1 cellular context compared by ENCODE assay signal in genomic region chr1:9942939-9943807, GRCh38.
TF ChIP-seq lines count a peak whose summit lies in the region.

Gene LZIC (minus strand): TSS chr1:9943391. CDS start chr1:9936619, 6,772 bp downstream.
Gene NMNAT1 (plus strand): TSS chr1:9943475. CDS start chr1:9972074, 28,599 bp downstream.

TF ChIP-seq in HEK293, 187 proteins besides CTCF, POLR2A, EP300 and RAD21 (continued from another document and continues in another):
- TF ChIP-seq, protein P1, sequence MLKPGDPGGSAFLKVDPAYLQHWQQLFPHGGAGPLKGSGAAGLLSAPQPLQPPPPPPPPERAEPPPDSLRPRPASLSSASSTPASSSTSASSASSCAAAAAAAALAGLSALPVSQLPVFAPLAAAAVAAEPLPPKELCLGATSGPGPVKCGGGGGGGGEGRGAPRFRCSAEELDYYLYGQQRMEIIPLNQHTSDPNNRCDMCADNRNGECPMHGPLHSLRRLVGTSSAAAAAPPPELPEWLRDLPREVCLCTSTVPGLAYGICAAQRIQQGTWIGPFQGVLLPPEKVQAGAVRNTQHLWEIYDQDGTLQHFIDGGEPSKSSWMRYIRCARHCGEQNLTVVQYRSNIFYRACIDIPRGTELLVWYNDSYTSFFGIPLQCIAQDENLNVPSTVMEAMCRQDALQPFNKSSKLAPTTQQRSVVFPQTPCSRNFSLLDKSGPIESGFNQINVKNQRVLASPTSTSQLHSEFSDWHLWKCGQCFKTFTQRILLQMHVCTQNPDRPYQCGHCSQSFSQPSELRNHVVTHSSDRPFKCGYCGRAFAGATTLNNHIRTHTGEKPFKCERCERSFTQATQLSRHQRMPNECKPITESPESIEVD (tag by site-specific recombination; IDR thresholded peaks at IDR 0.05), result no peak
- peak; percentile 90 for TF ChIP-seq GLIS2 (tag by site-specific recombination; IDR thresholded peaks at IDR 0.05)
- TF ChIP-seq TCF7L2 (IDR thresholded peaks at IDR 0.05; ENCODE audit: borderline replicate concordance, low read depth, low read length), result no peak
- TF ChIP-seq ZBTB1 (tag by site-specific recombination; IDR thresholded peaks at IDR 0.05), result peak; percentile 62; the same call in 1 of the 2 replicates
- TF ChIP-seq ZNF121 (tag by site-specific recombination; IDR thresholded peaks at IDR 0.05), result peak; percentile 82
- no peak for TF ChIP-seq ZNF791 (tag by site-specific recombination; IDR thresholded peaks at IDR 0.05)
- TF ChIP-seq ZNF785 (tag by site-specific recombination; IDR thresholded peaks at IDR 0.05), result no peak; the same call in none of the 2 replicates
- TF ChIP-seq ZNF530 (tag by site-specific recombination; IDR thresholded peaks at IDR 0.05; ENCODE audit: low read depth), result no peak
- TF ChIP-seq ZXDB (tag by site-specific recombination; IDR thresholded peaks at IDR 0.05), result peak; percentile 96
- TF ChIP-seq WT1 (tag by site-specific recombination; IDR thresholded peaks at IDR 0.05), result peak; percentile 60; the same call in 1 of the 2 replicates
- TF ChIP-seq, protein P2, sequence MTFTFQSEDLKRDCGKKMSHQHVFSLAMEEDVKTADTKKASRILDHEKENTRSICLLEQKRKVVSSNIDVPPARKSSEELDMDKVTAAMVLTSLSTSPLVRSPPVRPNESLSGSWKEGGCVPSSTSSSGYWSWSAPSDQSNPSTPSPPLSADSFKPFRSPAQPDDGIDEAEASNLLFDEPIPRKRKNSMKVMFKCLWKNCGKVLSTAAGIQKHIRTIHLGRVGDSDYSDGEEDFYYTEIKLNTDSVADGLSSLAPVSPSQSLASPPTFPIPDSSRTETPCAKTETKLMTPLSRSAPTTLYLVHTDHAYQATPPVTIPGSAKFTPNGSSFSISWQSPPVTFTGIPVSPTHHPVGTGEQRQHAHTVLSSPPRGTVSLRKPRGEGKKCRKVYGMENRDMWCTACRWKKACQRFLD (tag by site-specific recombination; IDR thresholded peaks at IDR 0.05), result peak; percentile 94
- no peak for TF ChIP-seq ZNF544 (tag by site-specific recombination; IDR thresholded peaks at IDR 0.05)
- no peak for TF ChIP-seq ZNF302 (tag by site-specific recombination; IDR thresholded peaks at IDR 0.05; ENCODE audit: low read depth)
- TF ChIP-seq, protein P3, sequence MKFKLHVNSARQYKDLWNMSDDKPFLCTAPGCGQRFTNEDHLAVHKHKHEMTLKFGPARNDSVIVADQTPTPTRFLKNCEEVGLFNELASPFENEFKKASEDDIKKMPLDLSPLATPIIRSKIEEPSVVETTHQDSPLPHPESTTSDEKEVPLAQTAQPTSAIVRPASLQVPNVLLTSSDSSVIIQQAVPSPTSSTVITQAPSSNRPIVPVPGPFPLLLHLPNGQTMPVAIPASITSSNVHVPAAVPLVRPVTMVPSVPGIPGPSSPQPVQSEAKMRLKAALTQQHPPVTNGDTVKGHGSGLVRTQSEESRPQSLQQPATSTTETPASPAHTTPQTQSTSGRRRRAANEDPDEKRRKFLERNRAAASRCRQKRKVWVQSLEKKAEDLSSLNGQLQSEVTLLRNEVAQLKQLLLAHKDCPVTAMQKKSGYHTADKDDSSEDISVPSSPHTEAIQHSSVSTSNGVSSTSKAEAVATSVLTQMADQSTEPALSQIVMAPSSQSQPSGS (tag by site-specific recombination; IDR thresholded peaks at IDR 0.05; ENCODE audit: low read depth), result no peak
- TF ChIP-seq ZNF510 (tag by site-specific recombination; IDR thresholded peaks at IDR 0.05; ENCODE audit: insufficient replicate concordance), result no peak
- TF ChIP-seq ZNF548 (tag by site-specific recombination; IDR thresholded peaks at IDR 0.05), result no peak
- TF ChIP-seq, protein P4, sequence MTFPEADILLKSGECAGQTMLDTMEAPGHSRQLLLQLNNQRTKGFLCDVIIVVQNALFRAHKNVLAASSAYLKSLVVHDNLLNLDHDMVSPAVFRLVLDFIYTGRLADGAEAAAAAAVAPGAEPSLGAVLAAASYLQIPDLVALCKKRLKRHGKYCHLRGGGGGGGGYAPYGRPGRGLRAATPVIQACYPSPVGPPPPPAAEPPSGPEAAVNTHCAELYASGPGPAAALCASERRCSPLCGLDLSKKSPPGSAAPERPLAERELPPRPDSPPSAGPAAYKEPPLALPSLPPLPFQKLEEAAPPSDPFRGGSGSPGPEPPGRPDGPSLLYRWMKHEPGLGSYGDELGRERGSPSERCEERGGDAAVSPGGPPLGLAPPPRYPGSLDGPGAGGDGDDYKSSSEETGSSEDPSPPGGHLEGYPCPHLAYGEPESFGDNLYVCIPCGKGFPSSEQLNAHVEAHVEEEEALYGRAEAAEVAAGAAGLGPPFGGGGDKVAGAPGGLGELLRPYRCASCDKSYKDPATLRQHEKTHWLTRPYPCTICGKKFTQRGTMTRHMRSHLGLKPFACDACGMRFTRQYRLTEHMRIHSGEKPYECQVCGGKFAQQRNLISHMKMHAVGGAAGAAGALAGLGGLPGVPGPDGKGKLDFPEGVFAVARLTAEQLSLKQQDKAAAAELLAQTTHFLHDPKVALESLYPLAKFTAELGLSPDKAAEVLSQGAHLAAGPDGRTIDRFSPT (tag by site-specific recombination; IDR thresholded peaks at IDR 0.05), result peak; percentile 97
- TF ChIP-seq ZSCAN5A (tag by site-specific recombination; IDR thresholded peaks at IDR 0.05), result peak; percentile 90
- TF ChIP-seq, protein P5, sequence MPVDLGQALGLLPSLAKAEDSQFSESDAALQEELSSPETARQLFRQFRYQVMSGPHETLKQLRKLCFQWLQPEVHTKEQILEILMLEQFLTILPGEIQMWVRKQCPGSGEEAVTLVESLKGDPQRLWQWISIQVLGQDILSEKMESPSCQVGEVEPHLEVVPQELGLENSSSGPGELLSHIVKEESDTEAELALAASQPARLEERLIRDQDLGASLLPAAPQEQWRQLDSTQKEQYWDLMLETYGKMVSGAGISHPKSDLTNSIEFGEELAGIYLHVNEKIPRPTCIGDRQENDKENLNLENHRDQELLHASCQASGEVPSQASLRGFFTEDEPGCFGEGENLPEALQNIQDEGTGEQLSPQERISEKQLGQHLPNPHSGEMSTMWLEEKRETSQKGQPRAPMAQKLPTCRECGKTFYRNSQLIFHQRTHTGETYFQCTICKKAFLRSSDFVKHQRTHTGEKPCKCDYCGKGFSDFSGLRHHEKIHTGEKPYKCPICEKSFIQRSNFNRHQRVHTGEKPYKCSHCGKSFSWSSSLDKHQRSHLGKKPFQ (tag by site-specific recombination; IDR thresholded peaks at IDR 0.05), result 0 out of 2 replicates have a peak, but pooled peaks have one; percentile 17
- peak; percentile 87; the same call in 1 of the 2 replicates for TF ChIP-seq ZNF24 (tag by site-specific recombination; IDR thresholded peaks at IDR 0.05)
- peak; percentile 74 for TF ChIP-seq ZFHX2 (tag by site-specific recombination; conservative IDR thresholded peaks at IDR 0.05)
- TF ChIP-seq, protein P6, sequence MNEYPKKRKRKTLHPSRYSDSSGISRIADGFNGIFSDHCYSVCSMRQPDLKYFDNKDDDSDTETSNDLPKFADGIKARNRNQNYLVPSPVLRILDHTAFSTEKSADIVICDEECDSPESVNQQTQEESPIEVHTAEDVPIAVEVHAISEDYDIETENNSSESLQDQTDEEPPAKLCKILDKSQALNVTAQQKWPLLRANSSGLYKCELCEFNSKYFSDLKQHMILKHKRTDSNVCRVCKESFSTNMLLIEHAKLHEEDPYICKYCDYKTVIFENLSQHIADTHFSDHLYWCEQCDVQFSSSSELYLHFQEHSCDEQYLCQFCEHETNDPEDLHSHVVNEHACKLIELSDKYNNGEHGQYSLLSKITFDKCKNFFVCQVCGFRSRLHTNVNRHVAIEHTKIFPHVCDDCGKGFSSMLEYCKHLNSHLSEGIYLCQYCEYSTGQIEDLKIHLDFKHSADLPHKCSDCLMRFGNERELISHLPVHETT (tag by site-specific recombination; IDR thresholded peaks at IDR 0.05), result peak; percentile 97
- no peak for TF ChIP-seq ZNF473 (tag by site-specific recombination; IDR thresholded peaks at IDR 0.05)
- TF ChIP-seq ZNF629 (tag by site-specific recombination; IDR thresholded peaks at IDR 0.05), result peak; percentile 82
- TF ChIP-seq GLI2 (tag by site-specific recombination; IDR thresholded peaks at IDR 0.05; ENCODE audit: borderline replicate concordance, low read depth), result no peak
- TF ChIP-seq ZNF341 (tag by site-specific recombination; IDR thresholded peaks at IDR 0.05; ENCODE audit: low read depth), result peak; percentile 31; the same call in 1 of the 2 replicates
- TF ChIP-seq SP3 (tag by site-specific recombination; IDR thresholded peaks at IDR 0.05), result peak; percentile 93
- peak; percentile 81 for TF ChIP-seq ZNF843 (tag by site-specific recombination; IDR thresholded peaks at IDR 0.05)
- TF ChIP-seq, protein P7, sequence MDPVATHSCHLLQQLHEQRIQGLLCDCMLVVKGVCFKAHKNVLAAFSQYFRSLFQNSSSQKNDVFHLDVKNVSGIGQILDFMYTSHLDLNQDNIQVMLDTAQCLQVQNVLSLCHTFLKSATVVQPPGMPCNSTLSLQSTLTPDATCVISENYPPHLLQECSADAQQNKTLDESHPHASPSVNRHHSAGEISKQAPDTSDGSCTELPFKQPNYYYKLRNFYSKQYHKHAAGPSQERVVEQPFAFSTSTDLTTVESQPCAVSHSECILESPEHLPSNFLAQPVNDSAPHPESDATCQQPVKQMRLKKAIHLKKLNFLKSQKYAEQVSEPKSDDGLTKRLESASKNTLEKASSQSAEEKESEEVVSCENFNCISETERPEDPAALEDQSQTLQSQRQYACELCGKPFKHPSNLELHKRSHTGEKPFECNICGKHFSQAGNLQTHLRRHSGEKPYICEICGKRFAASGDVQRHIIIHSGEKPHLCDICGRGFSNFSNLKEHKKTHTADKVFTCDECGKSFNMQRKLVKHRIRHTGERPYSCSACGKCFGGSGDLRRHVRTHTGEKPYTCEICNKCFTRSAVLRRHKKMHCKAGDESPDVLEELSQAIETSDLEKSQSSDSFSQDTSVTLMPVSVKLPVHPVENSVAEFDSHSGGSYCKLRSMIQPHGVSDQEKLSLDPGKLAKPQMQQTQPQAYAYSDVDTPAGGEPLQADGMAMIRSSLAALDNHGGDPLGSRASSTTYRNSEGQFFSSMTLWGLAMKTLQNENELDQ (tag by site-specific recombination; IDR thresholded peaks at IDR 0.05; ENCODE audit: low read depth), result no peak
- no peak for TF ChIP-seq HOXC10 (CRISPR knock-in tag; IDR thresholded peaks at IDR 0.05)
- TF ChIP-seq ZNF175 (tag by site-specific recombination; IDR thresholded peaks at IDR 0.05), result no peak
- no peak for TF ChIP-seq ZNF311 (tag by site-specific recombination; IDR thresholded peaks at IDR 0.05; ENCODE audit: borderline replicate concordance)
- TF ChIP-seq ZEB2 (tag by site-specific recombination; IDR thresholded peaks at IDR 0.05), result peak; percentile 90
- TF ChIP-seq ZNF391 (tag by site-specific recombination; IDR thresholded peaks at IDR 0.05; ENCODE audit: borderline replicate concordance, low read depth), result peak; percentile 95
- TF ChIP-seq ZNF423 (tag by site-specific recombination; IDR thresholded peaks at IDR 0.05), result no peak
- no peak for TF ChIP-seq ZNF768 (tag by site-specific recombination; IDR thresholded peaks at IDR 0.05)
- TF ChIP-seq ZNF354C (tag by site-specific recombination; IDR thresholded peaks at IDR 0.05; ENCODE audit: borderline replicate concordance, low read depth), result no peak
- TF ChIP-seq ZNF366 (tag by site-specific recombination; conservative IDR thresholded peaks at IDR 0.05), result 0 out of 2 replicates have a peak, but pooled peaks have one; percentile 11
- TF ChIP-seq, protein P8, sequence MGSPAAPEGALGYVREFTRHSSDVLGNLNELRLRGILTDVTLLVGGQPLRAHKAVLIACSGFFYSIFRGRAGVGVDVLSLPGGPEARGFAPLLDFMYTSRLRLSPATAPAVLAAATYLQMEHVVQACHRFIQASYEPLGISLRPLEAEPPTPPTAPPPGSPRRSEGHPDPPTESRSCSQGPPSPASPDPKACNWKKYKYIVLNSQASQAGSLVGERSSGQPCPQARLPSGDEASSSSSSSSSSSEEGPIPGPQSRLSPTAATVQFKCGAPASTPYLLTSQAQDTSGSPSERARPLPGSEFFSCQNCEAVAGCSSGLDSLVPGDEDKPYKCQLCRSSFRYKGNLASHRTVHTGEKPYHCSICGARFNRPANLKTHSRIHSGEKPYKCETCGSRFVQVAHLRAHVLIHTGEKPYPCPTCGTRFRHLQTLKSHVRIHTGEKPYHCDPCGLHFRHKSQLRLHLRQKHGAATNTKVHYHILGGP (tag by site-specific recombination; IDR thresholded peaks at IDR 0.05), result no peak
- TF ChIP-seq, protein P9, sequence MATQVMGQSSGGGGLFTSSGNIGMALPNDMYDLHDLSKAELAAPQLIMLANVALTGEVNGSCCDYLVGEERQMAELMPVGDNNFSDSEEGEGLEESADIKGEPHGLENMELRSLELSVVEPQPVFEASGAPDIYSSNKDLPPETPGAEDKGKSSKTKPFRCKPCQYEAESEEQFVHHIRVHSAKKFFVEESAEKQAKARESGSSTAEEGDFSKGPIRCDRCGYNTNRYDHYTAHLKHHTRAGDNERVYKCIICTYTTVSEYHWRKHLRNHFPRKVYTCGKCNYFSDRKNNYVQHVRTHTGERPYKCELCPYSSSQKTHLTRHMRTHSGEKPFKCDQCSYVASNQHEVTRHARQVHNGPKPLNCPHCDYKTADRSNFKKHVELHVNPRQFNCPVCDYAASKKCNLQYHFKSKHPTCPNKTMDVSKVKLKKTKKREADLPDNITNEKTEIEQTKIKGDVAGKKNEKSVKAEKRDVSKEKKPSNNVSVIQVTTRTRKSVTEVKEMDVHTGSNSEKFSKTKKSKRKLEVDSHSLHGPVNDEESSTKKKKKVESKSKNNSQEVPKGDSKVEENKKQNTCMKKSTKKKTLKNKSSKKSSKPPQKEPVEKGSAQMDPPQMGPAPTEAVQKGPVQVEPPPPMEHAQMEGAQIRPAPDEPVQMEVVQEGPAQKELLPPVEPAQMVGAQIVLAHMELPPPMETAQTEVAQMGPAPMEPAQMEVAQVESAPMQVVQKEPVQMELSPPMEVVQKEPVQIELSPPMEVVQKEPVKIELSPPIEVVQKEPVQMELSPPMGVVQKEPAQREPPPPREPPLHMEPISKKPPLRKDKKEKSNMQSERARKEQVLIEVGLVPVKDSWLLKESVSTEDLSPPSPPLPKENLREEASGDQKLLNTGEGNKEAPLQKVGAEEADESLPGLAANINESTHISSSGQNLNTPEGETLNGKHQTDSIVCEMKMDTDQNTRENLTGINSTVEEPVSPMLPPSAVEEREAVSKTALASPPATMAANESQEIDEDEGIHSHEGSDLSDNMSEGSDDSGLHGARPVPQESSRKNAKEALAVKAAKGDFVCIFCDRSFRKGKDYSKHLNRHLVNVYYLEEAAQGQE (tag by site-specific recombination; IDR thresholded peaks at IDR 0.05), result peak; percentile 45; the same call in 1 of the 2 replicates
- no peak for TF ChIP-seq ZNF114 (tag by site-specific recombination; IDR thresholded peaks at IDR 0.05)
- TF ChIP-seq ZNF521 (tag by site-specific recombination; IDR thresholded peaks at IDR 0.05), result no peak
- peak; percentile 97 for TF ChIP-seq ZNF660 (tag by site-specific recombination; IDR thresholded peaks at IDR 0.05)
- peak; percentile 85; the same call in 1 of the 2 replicates for TF ChIP-seq BCL11A (tag by site-specific recombination; IDR thresholded peaks at IDR 0.05; ENCODE audit: low read depth)
- peak; percentile 96 for TF ChIP-seq ZNF561 (tag by site-specific recombination; IDR thresholded peaks at IDR 0.05; ENCODE audit: borderline replicate concordance)
